In genomic region chr12:50404307-50404706, GRCh38 we compare ENCODE assay signal across 15 cellular contexts. TPM values are rescaled to one million over a fixed set of nuclear protein-coding genes. Genes with fewer than 3 reads are reported as not detected.
DNase-seq lines count a peak whose midpoint lies in the region; ATAC-seq and TF ChIP-seq lines count a peak whose summit lies in the region.
"Had no signal": no experiment of that assay in that cellular context is flagged by ENCODE, and none has a peak within 500 bp of the region (broad histone marks: within the 10 kb centered on the region; RNA-seq: fewer than 3 reads in every experiment).

No MANE protein-coding gene starts in this region.

- peaks cover 35% of the 10 kb centered on the region for H3K4me1 ChIP-seq in PC-9 (replicated peaks; ENCODE audit: insufficient read depth)
- peaks cover 0 to 28% (median 0%) of the 10 kb centered on the region in 4 donors for H3K4me1 ChIP-seq in right lobe of liver
- peaks cover 0 to 44% (median 25%) of the 10 kb centered on the region in 12 donors for H3K4me1 ChIP-seq in heart left ventricle

- 66% methylated on average over 8 of the region's 8 CpGs for WGBS in right lobe of liver (ENCODE audit: insufficient coverage, low coverage, low lambda C conversion rate, missing lambda C conversion rate)
- 97 to 98% (median 97%) methylated on average over 8 of the region's 8 CpGs for WGBS in heart left ventricle, 4 donors

- CTCF ChIA-PET in CD4-positive, alpha-beta T cell (lab: Charles Lee), result no interaction called here
- CTCF ChIA-PET in PC-9 (lab: Charles Lee), result interaction anchor here (0.7 kb wide), 1 partner anchor 23 kb away, joined by 10 read pairs; no protein-coding TSS in a partner anchor
- CTCF ChIA-PET in activated CD8-positive, alpha-beta T cell treated with anti-CD3 and anti-CD28 coated beads for 36 hours (lab: Charles Lee), result no interaction called here

- H3K9me3 ChIP-seq in CD4-positive, alpha-beta T cell (ENCODE audit: control insufficient read depth, low read length), result no peaks in the 10 kb centered on the region
- H3K9me3 ChIP-seq in PC-9 (ENCODE audit: insufficient read depth, low read depth) (no peaks in the 10 kb centered on the region), right lobe of liver (no peaks in the 10 kb centered on the region), heart left ventricle (no peaks in the 10 kb centered on the region)

- H3K36me3 ChIP-seq in PC-9 (ENCODE audit: low read depth) (0 out of 2 replicates have a peak, but pooled peaks cover 7% of the 10 kb centered on the region), right lobe of liver (no peaks in the 10 kb centered on the region), heart left ventricle (peaks cover 0 to 15% (median 0%) of the 10 kb centered on the region in 9 donors)

- TF ChIP-seq CTCF in CD4-positive, alpha-beta T cell (IDR thresholded peaks at IDR 0.05), result no peak
- TF ChIP-seq CTCF in PC-9 (conservative IDR thresholded peaks at IDR 0.05), result no peak
- no peak for TF ChIP-seq CTCF in right lobe of liver (IDR thresholded peaks at IDR 0.05)
- TF ChIP-seq CTCF in activated CD8-positive, alpha-beta T cell treated with anti-CD3 and anti-CD28 coated beads for 36 hours (IDR thresholded peaks at IDR 0.05), result no peak
- TF ChIP-seq CTCF in heart left ventricle (IDR thresholded peaks at IDR 0.05), result no peak

- TF ChIP-seq POLR2A in right lobe of liver (IDR thresholded peaks at IDR 0.05) (no peak), heart left ventricle (IDR thresholded peaks at IDR 0.05) (no peak)

- ATAC-seq in CD4-positive, alpha-beta T cell (ENCODE audit: poor library complexity), result no peak
- ATAC-seq in right lobe of liver (no peak), heart left ventricle (no peak)
- ATAC-seq in activated CD8-positive, alpha-beta T cell treated with anti-CD3 and anti-CD28 coated beads for 36 hours, result no peak

- H3K27me3 Mint-ChIP-seq in CD4-positive, alpha-beta T cell, result no peaks in the 10 kb centered on the region
- no peaks in the 10 kb centered on the region for H3K27me3 Mint-ChIP-seq in activated CD8-positive, alpha-beta T cell treated with anti-CD3 and anti-CD28 coated beads for 36 hours

- H2AFZ ChIP-seq in PC-9, result no peak overlapping the region

- peak overlapping the region; percentile 11 for H3K4me3 Mint-ChIP-seq in CD4-positive, alpha-beta T cell
- no peak overlapping the region for H3K4me3 Mint-ChIP-seq in activated CD8-positive, alpha-beta T cell treated with anti-CD3 and anti-CD28 coated beads for 36 hours
- H3K4me3 Mint-ChIP-seq: H9 had no signal

- peak overlapping the region; percentile 89; the same call in 1 of the 2 replicates for H3K4me2 ChIP-seq in PC-9

- no TSS peak for BruUV-seq in PC-9 (replicated peaks; lab: Mats Ljungman, UMichigan)

- intact Hi-C loops in CD4-positive, alpha-beta T cell (cut with DNase I, micrococcal nuclease), result loop anchor here (5.0 kb wide), 2 partner anchors 182 to 643 kb away; partner anchors contain the start of gene LETMD1 (in 1 of the 2)
- intact Hi-C loops in PC-9 (cut with micrococcal nuclease; ENCODE audit: unreplicated experiment), result loop anchor here (5.0 to 10.0 kb wide), 3 partner anchors 77 to 320 kb away; partner anchors contain the start of gene SMARCD1
- intact Hi-C loops in right lobe of liver (cut with DNase I), result no loop called here
- intact Hi-C loops in activated CD8-positive, alpha-beta T cell treated with anti-CD3 and anti-CD28 coated beads for 36 hours (cut with micrococcal nuclease), result no loop called here
- intact Hi-C loops in heart left ventricle (cut with DNase I), result loop anchor here in 1 of 10 donors (10.0 kb wide), 1 partner anchor 330 kb away; no protein-coding TSS in a partner anchor

- no peak for DNase-seq in CD4-positive, alpha-beta T cell
- peak in 1 of 2 experiments; percentile 35 for DNase-seq in PC-9
- DNase-seq in ecto neural progenitor cell (ENCODE audit: low spot score), result peak; percentile 43
- DNase-seq in right lobe of liver, result no peak
- DNase-seq in amniotic stem cell (lab: John Stamatoyannopoulos, UW), result no peak
- no peak for DNase-seq in NCI-H1105 treated with DMSO at 0.1 percent for 48 hours (lab: John Stamatoyannopoulos, UW)
- DNase-seq in activated CD8-positive, alpha-beta T cell treated with anti-CD3 and anti-CD28 coated beads for 36 hours, result no peak
- DNase-seq in heart left ventricle, result no peak
- DNase-seq: C1 segment of cervical spinal cord, H9, KG1, NCI-H1436 treated with DMSO at 0.1 percent for 48 hours, NCI-H2029, NCI-H446 treated with DMSO at 0.1 percent for 48 hours had no signal

- H3K9me3 Mint-ChIP-seq in CD4-positive, alpha-beta T cell, result no peaks in the 10 kb centered on the region
- H3K9me3 Mint-ChIP-seq in activated CD8-positive, alpha-beta T cell treated with anti-CD3 and anti-CD28 coated beads for 36 hours, result no peaks in the 10 kb centered on the region
- H3K9me3 Mint-ChIP-seq: H9 had no signal

- no peaks in the 10 kb centered on the region for H3K27me3 ChIP-seq in CD4-positive, alpha-beta T cell (ENCODE audit: control insufficient read depth, insufficient read depth, low read length)
- no peaks in the 10 kb centered on the region for H3K27me3 ChIP-seq in PC-9 (ENCODE audit: insufficient read depth, low read depth)
- H3K27me3 ChIP-seq in right lobe of liver, result no peaks in the 10 kb centered on the region
- no peaks in the 10 kb centered on the region for H3K27me3 ChIP-seq in heart left ventricle

- POLR2A ChIA-PET in CD4-positive, alpha-beta T cell (lab: Charles Lee), result no interaction called here
- POLR2A ChIA-PET in PC-9 (lab: Charles Lee; ENCODE audit: unreplicated experiment), result interaction anchor here (0.5 kb wide), 1 partner anchor 124 kb away, joined by 10 read pairs; no protein-coding TSS in a partner anchor
- POLR2A ChIA-PET in activated CD8-positive, alpha-beta T cell treated with anti-CD3 and anti-CD28 coated beads for 36 hours (lab: Charles Lee), result no interaction called here

- H3K9me2 ChIP-seq in PC-9 (ENCODE audit: insufficient read depth), result no peaks in the 10 kb centered on the region

- peaks cover 64% of the 10 kb centered on the region for H3F3A ChIP-seq in PC-9 (ENCODE audit: insufficient read depth, low read depth)

- H3K27ac ChIP-seq in CD4-positive, alpha-beta T cell (ENCODE audit: low read depth, low read length), result no peak overlapping the region
- H3K27ac ChIP-seq in PC-9 (peak overlapping the region; percentile 82), right lobe of liver (peak overlapping the region in 2 of 3 donors; percentile 51 to 71), heart left ventricle (peak overlapping the region in 1 of 12 donors; percentile 58)

- peaks cover 85% of the 10 kb centered on the region for H3K79me2 ChIP-seq in PC-9 (ENCODE audit: low read depth)

- H3K4me3 ChIP-seq in PC-9 (no peak overlapping the region), right lobe of liver (no peak overlapping the region), heart left ventricle (no peak overlapping the region)

- H3K36me3 Mint-ChIP-seq in CD4-positive, alpha-beta T cell (ENCODE audit: low read depth), result peaks cover 17% of the 10 kb centered on the region
- H3K36me3 Mint-ChIP-seq in activated CD8-positive, alpha-beta T cell treated with anti-CD3 and anti-CD28 coated beads for 36 hours (ENCODE audit: low read depth), result peaks cover 29% of the 10 kb centered on the region

- no peak overlapping the region for H3K27ac Mint-ChIP-seq in CD4-positive, alpha-beta T cell
- no peak overlapping the region for H3K27ac Mint-ChIP-seq in activated CD8-positive, alpha-beta T cell treated with anti-CD3 and anti-CD28 coated beads for 36 hours

- H4K20me1 ChIP-seq in PC-9 (ENCODE audit: insufficient read depth), result peaks cover 27% of the 10 kb centered on the region

- peaks cover 41% of the 10 kb centered on the region for H3K4me1 Mint-ChIP-seq in CD4-positive, alpha-beta T cell (ENCODE audit: low read depth)
- H3K4me1 Mint-ChIP-seq in activated CD8-positive, alpha-beta T cell treated with anti-CD3 and anti-CD28 coated beads for 36 hours (ENCODE audit: low read depth), result peaks cover 20% of the 10 kb centered on the region

RNA-seq across cellular contexts. Expression of gene LARP4, which starts 3.6 kb away (rescaled TPM):
- 10 to 100 TPM; 17.6 to 18.1 TPM for total RNA-seq in CD4-positive, alpha-beta T cell
- total RNA-seq in PC-9 (2021) (49.2 and 74.2 TPM in 2 replicates), right lobe of liver (10 to 100 TPM; 46.3 to 83.0 (median 61.9) TPM), heart left ventricle (10 to 100 TPM; 38.0 to 77.1 (median 51.6) TPM)
- total RNA-seq in activated CD8-positive, alpha-beta T cell treated with anti-CD3 and anti-CD28 coated beads for 36 hours, result 10 to 100 TPM; 94.1 to 95.5 TPM
- 10 to 100 TPM; 10.3 to 19.4 TPM for polyA plus RNA-seq in heart left ventricle

RNA-seq across cellular contexts. Expression of gene FAM186A, which starts 7.9 kb away (rescaled TPM):
- not detected for total RNA-seq in CD4-positive, alpha-beta T cell
- not detected in 2 replicates for total RNA-seq in PC-9 (2021)
- not detected for total RNA-seq in right lobe of liver
- not detected for total RNA-seq in activated CD8-positive, alpha-beta T cell treated with anti-CD3 and anti-CD28 coated beads for 36 hours
- total RNA-seq in heart left ventricle, result not detected
- not detected for polyA plus RNA-seq in heart left ventricle
- total RNA-seq: H9, RPMI7951 had no signal

Comparison
In these comparisons a context has a peak if more than half of its experiments do, and no peak if none do; other contexts are left out.
1. intact Hi-C loops: an anchor here in CD4-positive, alpha-beta T cell (5.0 kb wide) and PC-9 (5.0 to 10.0 kb wide); none called in right lobe of liver and activated CD8-positive, alpha-beta T cell treated with anti-CD3 and anti-CD28 coated beads for 36 hours.